Comparison of ENCODE assay signal across 1 cellular context in genomic region chr4:153273736-153274135, GRCh38.
TF ChIP-seq lines count a peak whose summit lies in the region.

No MANE protein-coding gene starts in this region.

TF ChIP-seq in WTC11, 78 proteins besides CTCF, POLR2A, EP300 and RAD21 (continued from another document):
- TF ChIP-seq ZNF219 (CRISPR knock-in tag; IDR thresholded peaks at IDR 0.05; ENCODE audit: borderline replicate concordance) (no peak), ATF1 (CRISPR knock-in tag; IDR thresholded peaks at IDR 0.05) (no peak), ZNF671 (CRISPR knock-in tag; IDR thresholded peaks at IDR 0.05) (no peak)
TF ChIP-seq in WTC11: peak in this region for 0.
